In the genomic region with DNA sequence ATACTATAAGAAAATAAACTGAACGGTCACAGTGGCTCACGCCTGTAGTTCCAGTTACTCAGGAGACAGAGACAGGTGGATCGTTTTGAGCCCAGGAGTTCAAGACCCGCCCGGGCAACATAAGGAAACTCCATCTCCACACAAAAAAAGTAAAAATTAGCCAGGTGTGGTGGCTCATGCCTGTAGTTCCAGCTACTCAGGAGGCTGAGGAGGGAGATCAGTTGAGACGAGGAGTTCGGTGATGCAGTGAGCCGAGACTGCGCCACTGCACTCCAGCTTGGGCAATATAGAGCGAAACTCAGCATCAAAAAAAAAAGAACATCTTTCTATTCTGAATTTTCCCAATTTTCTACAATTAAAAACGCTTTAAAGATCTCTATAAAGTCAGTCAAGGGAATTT, we compare ENCODE assay signal across 1 cellular context.
TF ChIP-seq lines count a peak whose summit lies in the region.

No MANE protein-coding gene starts in this region.

TF ChIP-seq in endothelial cell of umbilical vein, 7 proteins besides CTCF, POLR2A, EP300 and RAD21:
- TF ChIP-seq EZH2 (IDR thresholded peaks at IDR 0.05; ENCODE audit: borderline replicate concordance, low read depth, low read length, severe bottlenecking) (no peak), MYC (IDR thresholded peaks at IDR 0.05; ENCODE audit: low read depth, low read length) (no peak), POLR2AphosphoS5 (IDR thresholded peaks at IDR 0.05; ENCODE audit: insufficient read depth, low read depth, low read length) (no peak), JUN (IDR thresholded peaks at IDR 0.05; ENCODE audit: borderline replicate concordance, insufficient read depth, insufficient read length, low read depth) (no peak), FOS (IDR thresholded peaks at IDR 0.05; ENCODE audit: borderline replicate concordance, insufficient read depth, low read length) (no peak), MAX (IDR thresholded peaks at IDR 0.05; ENCODE audit: insufficient read depth, insufficient read length) (no peak), GATA2 (IDR thresholded peaks at IDR 0.05; ENCODE audit: insufficient read depth, insufficient read length, low read depth, low read length) (no peak)
